In the genomic region with DNA sequence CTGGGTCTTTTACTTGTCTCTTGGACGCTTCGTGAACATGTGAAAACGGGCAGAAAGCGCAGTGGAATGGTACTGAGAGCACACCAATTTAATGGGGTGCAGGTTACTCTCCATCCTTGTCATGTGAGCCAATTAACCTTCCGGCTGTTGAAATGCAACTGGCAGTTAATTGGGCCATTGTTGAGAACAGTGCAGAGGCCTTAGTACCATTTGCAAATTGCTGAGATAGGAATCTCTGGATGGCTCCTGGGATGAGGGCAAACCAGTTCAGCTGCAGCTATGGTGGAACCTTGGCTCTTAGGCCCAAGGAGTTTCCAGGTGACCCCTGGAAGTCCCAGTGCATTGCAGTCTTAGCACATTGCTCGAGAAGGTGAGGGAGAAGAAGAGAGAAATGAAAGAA, we compare ENCODE assay signal across 21 cellular contexts.
DNase-seq lines count a peak whose midpoint lies in the region; ATAC-seq and TF ChIP-seq lines count a peak whose summit lies in the region.
"Had no signal": no experiment of that assay in that cellular context is flagged by ENCODE, and none has a peak within 500 bp of the region (broad histone marks: within the 10 kb centered on the region; RNA-seq: fewer than 3 reads in every experiment).

No MANE protein-coding gene starts in this region.

- TF ChIP-seq EP300 in ovary (IDR thresholded peaks at IDR 0.05), result no peak

- peak overlapping the region; percentile 95 for H3K27ac Mint-ChIP-seq in activated naive CD8-positive, alpha-beta T cell treated with anti-CD3 and anti-CD28 coated beads, Interleukin-2, amount 10 ng/mL, durations not matched to agents 7 days and 5 days
- no peak overlapping the region for H3K27ac Mint-ChIP-seq in activated naive CD8-positive, alpha-beta T cell treated with anti-CD3 and anti-CD28 coated beads, Interleukin-2, amount 50 U/mL, for 24 hours
- H3K27ac Mint-ChIP-seq in effector memory CD8-positive, alpha-beta T cell, result peak overlapping the region; percentile 97 to 98

- TF ChIP-seq POLR2A in ovary (IDR thresholded peaks at IDR 0.05), result no peak

- H3K9me3 ChIP-seq in tibial artery (no peaks in the 10 kb centered on the region), ovary (no peaks in the 10 kb centered on the region)
- H3K9me3 ChIP-seq: Caco-2, lower lobe of right lung, stomach had no signal

- H3K27me3 Mint-ChIP-seq in activated naive CD8-positive, alpha-beta T cell treated with anti-CD3 and anti-CD28 coated beads, Interleukin-2, amount 10 ng/mL, durations not matched to agents 7 days and 5 days, result peaks cover 2% of the 10 kb centered on the region
- H3K27me3 Mint-ChIP-seq in activated naive CD8-positive, alpha-beta T cell treated with anti-CD3 and anti-CD28 coated beads, Interleukin-2, amount 50 U/mL, for 24 hours, result no peaks in the 10 kb centered on the region
- H3K27me3 Mint-ChIP-seq in effector memory CD8-positive, alpha-beta T cell, result no peaks in the 10 kb centered on the region

- H3K4me3 ChIP-seq in tibial artery, result no peak overlapping the region
- no peak overlapping the region for H3K4me3 ChIP-seq in ovary
- H3K4me3 ChIP-seq: hepatocyte, lower lobe of right lung, stomach had no signal

- no peak for DNase-seq in activated naive CD8-positive, alpha-beta T cell treated with anti-CD3 and anti-CD28 coated beads, Interleukin-2, amount 10 ng/mL, durations not matched to agents 7 days and 5 days
- DNase-seq in activated naive CD8-positive, alpha-beta T cell treated with anti-CD3 and anti-CD28 coated beads, Interleukin-2, amount 50 U/mL, for 24 hours, result no peak
- DNase-seq in NCI-H69 (lab: John Stamatoyannopoulos, UW) (peak; percentile 37), tibial artery (no peak), NOMO-1 treated with DMSO at 0.1 percent for 48 hours (lab: John Stamatoyannopoulos, UW; ENCODE audit: unreplicated experiment) (no peak), ovary (no peak)
- DNase-seq in effector memory CD8-positive, alpha-beta T cell, result no peak
- DNase-seq: activated effector memory CD4-positive, alpha-beta T cell treated with Interleukin-2 at 50 U/mL for 16 hours; Caco-2; foreskin fibroblast; kidney; lower lobe of right lung; NCI-H1105 treated with DMSO at 0.1 percent for 48 hours; NCI-H2107; NCI-H526; occipital lobe; OCI-M1; SIG-M5; stimulated activated CD4-positive, alpha-beta T cell treated with anti-CD3 and anti-CD28 coated beads, Interleukin-4, amount 100 ng/mL, for 4 hours; stomach had no signal

- WGBS in ovary, 3 donors, result 59 to 71% (median 60%) methylated on average over 6 of the region's 6 CpGs

- H3K36me3 ChIP-seq in tibial artery, result no peaks in the 10 kb centered on the region
- no peaks in the 10 kb centered on the region for H3K36me3 ChIP-seq in ovary
- H3K36me3 ChIP-seq: lower lobe of right lung, stomach had no signal

- peaks cover 4% of the 10 kb centered on the region for H3K9me3 Mint-ChIP-seq in activated naive CD8-positive, alpha-beta T cell treated with anti-CD3 and anti-CD28 coated beads, Interleukin-2, amount 10 ng/mL, durations not matched to agents 7 days and 5 days
- H3K9me3 Mint-ChIP-seq in activated naive CD8-positive, alpha-beta T cell treated with anti-CD3 and anti-CD28 coated beads, Interleukin-2, amount 50 U/mL, for 24 hours, result peaks cover 6% of the 10 kb centered on the region
- no peaks in the 10 kb centered on the region for H3K9me3 Mint-ChIP-seq in effector memory CD8-positive, alpha-beta T cell

- no peak overlapping the region for H3K4me3 Mint-ChIP-seq in activated naive CD8-positive, alpha-beta T cell treated with anti-CD3 and anti-CD28 coated beads, Interleukin-2, amount 10 ng/mL, durations not matched to agents 7 days and 5 days
- H3K4me3 Mint-ChIP-seq in activated naive CD8-positive, alpha-beta T cell treated with anti-CD3 and anti-CD28 coated beads, Interleukin-2, amount 50 U/mL, for 24 hours, result no peak overlapping the region
- H3K4me3 Mint-ChIP-seq in effector memory CD8-positive, alpha-beta T cell, result peak overlapping the region in 1 of 2 donors; percentile 76

- POLR2A ChIA-PET in activated naive CD8-positive, alpha-beta T cell treated with anti-CD3 and anti-CD28 coated beads, Interleukin-2, amount 10 ng/mL, durations not matched to agents 7 days and 5 days (lab: Charles Lee), result no interaction called here

- no peak for ATAC-seq in activated naive CD8-positive, alpha-beta T cell treated with anti-CD3 and anti-CD28 coated beads, Interleukin-2, amount 10 ng/mL, durations not matched to agents 7 days and 5 days (ENCODE audit: low read depth)
- ATAC-seq in activated naive CD8-positive, alpha-beta T cell treated with anti-CD3 and anti-CD28 coated beads, Interleukin-2, amount 50 U/mL, for 24 hours, result no peak
- no peak for ATAC-seq in effector memory CD8-positive, alpha-beta T cell (replicated peaks)
- ATAC-seq: lower lobe of right lung had no signal

- intact Hi-C loops in tibial artery (cut with DNase I; ENCODE audit: low total_unique reads) (no loop called here), ovary (cut with DNase I) (no loop called here)

- H3K4me1 ChIP-seq in tibial artery, result no peaks in the 10 kb centered on the region
- H3K4me1 ChIP-seq in ovary (ENCODE audit: insufficient read depth), result no peaks in the 10 kb centered on the region
- H3K4me1 ChIP-seq: Caco-2 had no signal

- no peaks in the 10 kb centered on the region for H3K27me3 ChIP-seq in tibial artery
- H3K27me3 ChIP-seq in ovary, result no peaks in the 10 kb centered on the region
- H3K27me3 ChIP-seq: hepatocyte, stomach had no signal

- H3K27ac ChIP-seq in tibial artery (no peak overlapping the region), ovary (no peak overlapping the region)
- H3K27ac ChIP-seq: hepatocyte, stomach had no signal

- no peak for TF ChIP-seq CTCF in tibial artery (IDR thresholded peaks at IDR 0.05)
- TF ChIP-seq CTCF in ovary (IDR thresholded peaks at IDR 0.05), result no peak

- H3K36me3 Mint-ChIP-seq in activated naive CD8-positive, alpha-beta T cell treated with anti-CD3 and anti-CD28 coated beads, Interleukin-2, amount 10 ng/mL, durations not matched to agents 7 days and 5 days, result peaks cover 16% of the 10 kb centered on the region
- peaks cover 3% of the 10 kb centered on the region for H3K36me3 Mint-ChIP-seq in activated naive CD8-positive, alpha-beta T cell treated with anti-CD3 and anti-CD28 coated beads, Interleukin-2, amount 50 U/mL, for 24 hours (ENCODE audit: low read depth)
- H3K36me3 Mint-ChIP-seq in effector memory CD8-positive, alpha-beta T cell (ENCODE audit: insufficient read depth), result peaks cover 23% of the 10 kb centered on the region

- H3K4me1 Mint-ChIP-seq in activated naive CD8-positive, alpha-beta T cell treated with anti-CD3 and anti-CD28 coated beads, Interleukin-2, amount 10 ng/mL, durations not matched to agents 7 days and 5 days, result peaks cover 35% of the 10 kb centered on the region
- peaks cover 55% of the 10 kb centered on the region for H3K4me1 Mint-ChIP-seq in activated naive CD8-positive, alpha-beta T cell treated with anti-CD3 and anti-CD28 coated beads, Interleukin-2, amount 50 U/mL, for 24 hours
- H3K4me1 Mint-ChIP-seq in effector memory CD8-positive, alpha-beta T cell (ENCODE audit: low read depth in 2 of 2), result peaks cover 24 to 43% of the 10 kb centered on the region in 2 donors
